9 cellular contexts compared by ENCODE assay signal in the genomic region with DNA sequence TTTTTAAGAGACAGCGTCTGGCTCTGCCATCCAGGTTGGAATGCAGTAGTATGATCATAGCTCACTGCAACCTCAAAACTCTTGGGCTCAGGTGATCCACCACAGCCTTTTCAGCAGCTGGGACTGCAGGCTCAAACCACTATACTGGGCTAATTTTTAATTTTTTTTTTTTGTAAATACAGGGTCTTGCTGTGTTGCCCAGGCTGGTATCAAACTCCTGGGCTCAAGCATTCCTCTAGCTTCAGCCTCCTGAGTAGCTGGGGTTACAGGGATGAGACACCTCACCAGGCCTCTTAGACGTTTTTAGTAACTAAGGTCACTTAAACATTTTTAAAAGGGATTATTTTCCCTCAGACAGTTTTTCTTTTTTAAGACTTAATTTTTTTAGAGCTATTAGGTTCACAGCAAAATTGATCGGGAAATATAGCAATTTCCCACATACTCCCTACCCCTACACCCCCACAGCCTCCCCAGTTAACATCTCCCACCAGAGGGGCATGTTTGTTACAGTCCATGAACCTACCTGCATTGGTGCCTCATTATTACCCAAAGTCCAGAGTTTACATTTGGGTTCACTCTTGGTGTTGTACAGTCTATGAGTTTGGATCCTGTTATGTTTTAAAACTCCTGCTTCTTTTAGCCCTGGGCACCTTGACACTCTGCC. TPM values are rescaled to one million over a fixed set of nuclear protein-coding genes. Genes with fewer than 3 reads are reported as not detected.
DNase-seq lines count a peak whose midpoint lies in the region; ATAC-seq and TF ChIP-seq lines count a peak whose summit lies in the region.
"Had no signal": no experiment of that assay in that cellular context is flagged by ENCODE, and none has a peak within 500 bp of the region (broad histone marks: within the 10 kb centered on the region; RNA-seq: fewer than 3 reads in every experiment).

No MANE protein-coding gene starts in this region.

- H2AFZ ChIP-seq in Karpas-422 (ENCODE audit: low read length): no peak overlapping the region

- H3K9me3 Mint-ChIP-seq in CD4-positive, CD25-positive, alpha-beta regulatory T cell: no peaks in the 10 kb centered on the region
- H3K9me3 Mint-ChIP-seq in central memory CD8-positive, alpha-beta T cell: no peaks in the 10 kb centered on the region
- H3K9me3 Mint-ChIP-seq in nephron progenitor cell: no peaks in the 10 kb centered on the region
- no peaks in the 10 kb centered on the region for H3K9me3 Mint-ChIP-seq in HFFc6

- peak overlapping the region; percentile 92 to 97 (median 95) for H3K4me3 Mint-ChIP-seq in CD4-positive, CD25-positive, alpha-beta regulatory T cell
- H3K4me3 Mint-ChIP-seq in central memory CD8-positive, alpha-beta T cell: peak overlapping the region; percentile 88
- peak overlapping the region; percentile 87 for H3K4me3 Mint-ChIP-seq in nephron progenitor cell
- H3K4me3 Mint-ChIP-seq in HFFc6: no peak overlapping the region

- TF ChIP-seq CTCF in nephron progenitor cell (IDR thresholded peaks at IDR 0.05) (no peak), HFFc6 (IDR thresholded peaks at IDR 0.05) (no peak)

- H3K27ac Mint-ChIP-seq in CD4-positive, CD25-positive, alpha-beta regulatory T cell: peak overlapping the region; percentile 45 to 83 (median 81)
- H3K27ac Mint-ChIP-seq in central memory CD8-positive, alpha-beta T cell (ENCODE audit: low read depth): peak overlapping the region; percentile 96
- H3K27ac Mint-ChIP-seq in nephron progenitor cell (no peak overlapping the region), HFFc6 (no peak overlapping the region)

- no peak overlapping the region for H3K27ac ChIP-seq in CD4-positive, CD25-positive, alpha-beta regulatory T cell (ENCODE audit: insufficient read depth, low read length, poor library complexity, severe bottlenecking)
- peak overlapping the region; percentile 52; the same call in 1 of the 2 replicates for H3K27ac ChIP-seq in Karpas-422 (ENCODE audit: low read length)

- H3K27me3 Mint-ChIP-seq in CD4-positive, CD25-positive, alpha-beta regulatory T cell: no peaks in the 10 kb centered on the region
- H3K27me3 Mint-ChIP-seq in central memory CD8-positive, alpha-beta T cell: no peaks in the 10 kb centered on the region
- H3K27me3 Mint-ChIP-seq in nephron progenitor cell (ENCODE audit: low read depth, poor library complexity) (peaks cover 16% of the 10 kb centered on the region), HFFc6 (ENCODE audit: insufficient read depth) (no peaks in the 10 kb centered on the region; the same call in 1 of the 2 replicates)

- H3K36me3 ChIP-seq in CD4-positive, CD25-positive, alpha-beta regulatory T cell (ENCODE audit: control insufficient read depth, insufficient read depth, low read length): no peaks in the 10 kb centered on the region
- H3K36me3 ChIP-seq in Karpas-422 (ENCODE audit: insufficient read depth, low read length): peaks cover 3% of the 10 kb centered on the region; the same call in 1 of the 2 replicates

- intact Hi-C loops in head of caudate nucleus (cut with DNase I): no loop called here

- no peaks in the 10 kb centered on the region for H3K27me3 ChIP-seq in CD4-positive, CD25-positive, alpha-beta regulatory T cell (ENCODE audit: control insufficient read depth, insufficient read depth, low read length)
- no peaks in the 10 kb centered on the region for H3K27me3 ChIP-seq in Karpas-422 (ENCODE audit: low read length)

- H3K9ac ChIP-seq in Karpas-422 (ENCODE audit: low read length): no peak overlapping the region; the same call in 1 of the 2 replicates

- peaks cover 50% of the 10 kb centered on the region for H3K4me1 ChIP-seq in CD4-positive, CD25-positive, alpha-beta regulatory T cell (ENCODE audit: control insufficient read depth, insufficient read depth, low read length, poor library complexity, severe bottlenecking)
- peaks cover 57% of the 10 kb centered on the region for H3K4me1 ChIP-seq in Karpas-422 (ENCODE audit: low read length)

- H3K4me1 Mint-ChIP-seq in CD4-positive, CD25-positive, alpha-beta regulatory T cell: peaks cover 16 to 76% (median 48%) of the 10 kb centered on the region in 4 donors
- H3K4me1 Mint-ChIP-seq in central memory CD8-positive, alpha-beta T cell: peaks cover 72% of the 10 kb centered on the region
- peaks cover 73% of the 10 kb centered on the region for H3K4me1 Mint-ChIP-seq in nephron progenitor cell
- peaks cover 60% of the 10 kb centered on the region for H3K4me1 Mint-ChIP-seq in HFFc6 (ENCODE audit: low read depth)

- peak overlapping the region; percentile 91 for H3K4me3 ChIP-seq in CD4-positive, CD25-positive, alpha-beta regulatory T cell (ENCODE audit: low read depth, low read length)
- H3K4me3 ChIP-seq in Karpas-422 (ENCODE audit: low read length): peak overlapping the region; percentile 65; the same call in 1 of the 2 replicates
- H3K4me3 ChIP-seq: mucosa of descending colon had no signal

- DNase-seq in CD4-positive, CD25-positive, alpha-beta regulatory T cell: no peak
- no peak for DNase-seq in Karpas-422
- DNase-seq in central memory CD8-positive, alpha-beta T cell (ENCODE audit: low spot score in 2 of 2): no peak
- DNase-seq in nephron progenitor cell: no peak
- DNase-seq in head of caudate nucleus: no peak
- no peak for DNase-seq in DMS 273 (lab: John Stamatoyannopoulos, UW; ENCODE audit: unreplicated experiment)
- DNase-seq in HFFc6: no peak

- no peak for ATAC-seq in CD4-positive, CD25-positive, alpha-beta regulatory T cell (ENCODE audit: low read depth in 2 of 2)
- ATAC-seq in central memory CD8-positive, alpha-beta T cell (replicated peaks; ENCODE audit: extremely low read depth, poor library complexity, severe bottlenecking): no peak
- ATAC-seq in HG03139 (IDR thresholded peaks at IDR 0.05; ENCODE audit: unreplicated experiment): no peak

- peaks cover 21% of the 10 kb centered on the region for H3K36me3 Mint-ChIP-seq in CD4-positive, CD25-positive, alpha-beta regulatory T cell
- peaks cover 39% of the 10 kb centered on the region for H3K36me3 Mint-ChIP-seq in central memory CD8-positive, alpha-beta T cell (ENCODE audit: insufficient read depth)
- H3K36me3 Mint-ChIP-seq in nephron progenitor cell (ENCODE audit: low read depth) (peaks cover 35% of the 10 kb centered on the region), HFFc6 (ENCODE audit: low read depth) (peaks cover 14% of the 10 kb centered on the region)

- H3K9me3 ChIP-seq in CD4-positive, CD25-positive, alpha-beta regulatory T cell (ENCODE audit: control insufficient read depth in 2 of 2, low read length in 2 of 2): no peaks in the 10 kb centered on the region
- H3K9me3 ChIP-seq in Karpas-422 (ENCODE audit: low read length): no peaks in the 10 kb centered on the region
- H3K9me3 ChIP-seq: mucosa of descending colon had no signal

- peak overlapping the region; percentile 68 for H3K4me2 ChIP-seq in Karpas-422 (ENCODE audit: low read depth, low read length, poor library complexity, severe bottlenecking)

- peaks cover 11% of the 10 kb centered on the region; the same call in 1 of the 2 replicates for H4K20me1 ChIP-seq in Karpas-422 (ENCODE audit: insufficient read depth, low read depth, low read length)

- no peaks in the 10 kb centered on the region for H3K9me2 ChIP-seq in Karpas-422 (replicated peaks; ENCODE audit: insufficient read depth, low read length)

- H3K79me2 ChIP-seq in Karpas-422 (ENCODE audit: low read length): peaks cover 74% of the 10 kb centered on the region

RNA-seq across cellular contexts. Expression of a gene that starts 3.9 kb away (rescaled TPM):
- total RNA-seq in CD4-positive, CD25-positive, alpha-beta regulatory T cell: 66.3 TPM
- 1 to 10 TPM; 2.6 to 7.1 (median 2.8) TPM for polyA plus RNA-seq in CD4-positive, CD25-positive, alpha-beta regulatory T cell
- total RNA-seq in Karpas-422 (2014; rRNA removed; shearing (Covaris generic); ENCODE audit: low replicate concordance): 29.7 and 40.5 TPM in 2 replicates
- 10 to 100 TPM; 28.0 to 41.3 (median 31.3) TPM for total RNA-seq in HFFc6 (2021; fragmentation: NEBNext Ultra II Directional; extraction: Animal tissue kit (Norgen Biotek cat#: 25700))

RNA-seq across cellular contexts. Expression of a gene that starts 39.0 kb away (rescaled TPM):
- total RNA-seq in CD4-positive, CD25-positive, alpha-beta regulatory T cell: 0.17 TPM
- under 1 TPM in 3 of 4 donors, not detected in 1; 0.42 to 0.61 (median 0.56) TPM for polyA plus RNA-seq in CD4-positive, CD25-positive, alpha-beta regulatory T cell
- total RNA-seq in Karpas-422 (2014; rRNA removed; shearing (Covaris generic); ENCODE audit: low replicate concordance): 4.0 and 10.6 TPM in 2 replicates
- 1 to 10 TPM; 5.4 to 7.1 (median 6.3) TPM for total RNA-seq in HFFc6 (2021; fragmentation: NEBNext Ultra II Directional; extraction: Animal tissue kit (Norgen Biotek cat#: 25700))

RNA-seq across cellular contexts. Expression of a gene that starts 42.4 kb away (rescaled TPM):
- not detected for total RNA-seq in CD4-positive, CD25-positive, alpha-beta regulatory T cell
- polyA plus RNA-seq in CD4-positive, CD25-positive, alpha-beta regulatory T cell: under 1 TPM in 2 of 4 donors, not detected in 2; 0.15 to 0.29 TPM
- 2.6 and 3.1 TPM in 2 replicates for total RNA-seq in Karpas-422 (2014; rRNA removed; shearing (Covaris generic); ENCODE audit: low replicate concordance)
- not detected for total RNA-seq in HFFc6 (2021; fragmentation: NEBNext Ultra II Directional; extraction: Animal tissue kit (Norgen Biotek cat#: 25700))

Comparison
In these comparisons a context has a peak if more than half of its experiments do, and no peak if none do; other contexts are left out.
1. H3K27ac Mint-ChIP-seq: peak in CD4-positive, CD25-positive, alpha-beta regulatory T cell (3 of 3) and central memory CD8-positive, alpha-beta T cell (single experiment); none in nephron progenitor cell (single experiment) and HFFc6 (single experiment).